8 cellular contexts compared by ENCODE assay signal in genomic region chr12:95117178-95117599, GRCh38. TPM values are rescaled to one million over a fixed set of nuclear protein-coding genes. Genes with fewer than 3 reads are reported as not detected.
A peak's percentile ranks its signal among the peaks of the same experiment; 100 is the strongest.
DNase-seq lines count a peak whose midpoint lies in the region; ATAC-seq and TF ChIP-seq lines count a peak whose summit lies in the region.

No MANE protein-coding gene starts in this region.

- in situ Hi-C loops in Caki2 (cut with HindIII; ENCODE audit: low pct_unique_long_range_greater_than_20kb, low sequenced_read_pairs): loop anchor here (25.0 kb wide), 1 partner anchor 95 kb away; the partner anchor contains the start of genes FGD6 and VEZT

- no peak overlapping the region for H2AFZ ChIP-seq in neural cell (ENCODE audit: low read depth, low read length)

- H3F3A ChIP-seq in neural cell (ENCODE audit: insufficient read depth, low read length, poor library complexity, severe bottlenecking): no peaks in the 10 kb centered on the region

- TF ChIP-seq EP300 in neural cell (conservative IDR thresholded peaks at IDR 0.05; ENCODE audit: poor library complexity, severe bottlenecking): no peak

- no peak overlapping the region for H3K4me3 ChIP-seq in neural cell (ENCODE audit: low read length)
- H3K4me3 ChIP-seq in thyroid gland (replicated peaks in 1 of 3): no peak overlapping the region

- peak; percentile 80 for TF ChIP-seq RAD21 in neural cell (conservative IDR thresholded peaks at IDR 0.05)

- no peaks in the 10 kb centered on the region for H3K9me3 ChIP-seq in neural cell (ENCODE audit: low read length)
- H3K9me3 ChIP-seq in thyroid gland: no peaks in the 10 kb centered on the region

- DNase-seq in Caki2 (ENCODE audit: low read depth): peak; percentile 85
- peak; percentile 29 for DNase-seq in HuH-7.5 (ENCODE audit: low spot score)
- peak; percentile 84 for DNase-seq in OCI-M1 (lab: John Stamatoyannopoulos, UW)
- peak; percentile 32 for DNase-seq in activated T-cell treated with anti-CD3 and anti-CD28 coated beads, Interleukin-2, amount 50 U/mL, for 24 hours
- peak; percentile 65 for DNase-seq in fibroblast of gingiva (ENCODE audit: low read depth)
- DNase-seq in thyroid gland: peak; percentile 69 to 77

- H3K27me3 Mint-ChIP-seq in activated T-cell treated with anti-CD3 and anti-CD28 coated beads, Interleukin-2, amount 50 U/mL, for 24 hours: no peaks in the 10 kb centered on the region

- H3K9me3 Mint-ChIP-seq in activated T-cell treated with anti-CD3 and anti-CD28 coated beads, Interleukin-2, amount 50 U/mL, for 24 hours: no peaks in the 10 kb centered on the region

- TF ChIP-seq CTCF in neural cell (IDR thresholded peaks at IDR 0.05; ENCODE audit: poor library complexity, severe bottlenecking): peak; percentile 80
- peak; percentile 15 to 93 (median 70) for TF ChIP-seq CTCF in thyroid gland (IDR thresholded peaks at IDR 0.05)

- ATAC-seq in GM19467 (IDR thresholded peaks at IDR 0.05; ENCODE audit: unreplicated experiment): peak; percentile 75

- no peaks in the 10 kb centered on the region for H3K79me2 ChIP-seq in neural cell (replicated peaks; ENCODE audit: insufficient read depth, low read length)

- no peaks in the 10 kb centered on the region for H3K36me3 Mint-ChIP-seq in activated T-cell treated with anti-CD3 and anti-CD28 coated beads, Interleukin-2, amount 50 U/mL, for 24 hours (ENCODE audit: low read depth)

- H3K9ac ChIP-seq in neural cell (ENCODE audit: low read length): no peak overlapping the region

- H3K4me3 Mint-ChIP-seq in activated T-cell treated with anti-CD3 and anti-CD28 coated beads, Interleukin-2, amount 50 U/mL, for 24 hours: no peak overlapping the region

- no peak overlapping the region for H3K4me2 ChIP-seq in neural cell (ENCODE audit: low read length)

- WGBS in thyroid gland, 2 donors: 10 to 30% methylated on average over 2 of the region's 2 CpGs

- H3K27ac ChIP-seq in neural cell (ENCODE audit: low read length) (no peak overlapping the region), thyroid gland (peak overlapping the region in 2 of 3 donors; percentile 71 to 86)

- no peaks in the 10 kb centered on the region for H4K20me1 ChIP-seq in neural cell (ENCODE audit: insufficient read depth)

- H3K27me3 ChIP-seq in neural cell (ENCODE audit: insufficient read depth, low read depth, low read length): no peaks in the 10 kb centered on the region
- H3K27me3 ChIP-seq in thyroid gland: no peaks in the 10 kb centered on the region

- H3K4me1 ChIP-seq in thyroid gland: peaks cover 18 to 28% of the 10 kb centered on the region in 2 donors

- intact Hi-C loops in thyroid gland (cut with DNase I): loop anchor here (2.0 to 10.0 kb wide), 3 partner anchors 100 to 418 kb away; partner anchors contain the start of genes FGD6 and VEZT

- H3K36me3 ChIP-seq in neural cell (ENCODE audit: insufficient read depth, low read length) (no peaks in the 10 kb centered on the region), thyroid gland (no peaks in the 10 kb centered on the region)

- TF ChIP-seq POLR2A in thyroid gland (IDR thresholded peaks at IDR 0.05): no peak

- peaks cover 4% of the 10 kb centered on the region for H3K4me1 Mint-ChIP-seq in activated T-cell treated with anti-CD3 and anti-CD28 coated beads, Interleukin-2, amount 50 U/mL, for 24 hours (ENCODE audit: low read depth)

- no peaks in the 10 kb centered on the region for H3K9me2 ChIP-seq in neural cell (ENCODE audit: insufficient read depth, low read length)

- no peak overlapping the region for H3K27ac Mint-ChIP-seq in activated T-cell treated with anti-CD3 and anti-CD28 coated beads, Interleukin-2, amount 50 U/mL, for 24 hours

TF ChIP-seq in neural cell, 6 proteins besides CTCF, POLR2A, EP300 and RAD21:
- TF ChIP-seq SMC3 (conservative IDR thresholded peaks at IDR 0.05; ENCODE audit: poor library complexity): peak; percentile 93
- TF ChIP-seq, protein P1, sequence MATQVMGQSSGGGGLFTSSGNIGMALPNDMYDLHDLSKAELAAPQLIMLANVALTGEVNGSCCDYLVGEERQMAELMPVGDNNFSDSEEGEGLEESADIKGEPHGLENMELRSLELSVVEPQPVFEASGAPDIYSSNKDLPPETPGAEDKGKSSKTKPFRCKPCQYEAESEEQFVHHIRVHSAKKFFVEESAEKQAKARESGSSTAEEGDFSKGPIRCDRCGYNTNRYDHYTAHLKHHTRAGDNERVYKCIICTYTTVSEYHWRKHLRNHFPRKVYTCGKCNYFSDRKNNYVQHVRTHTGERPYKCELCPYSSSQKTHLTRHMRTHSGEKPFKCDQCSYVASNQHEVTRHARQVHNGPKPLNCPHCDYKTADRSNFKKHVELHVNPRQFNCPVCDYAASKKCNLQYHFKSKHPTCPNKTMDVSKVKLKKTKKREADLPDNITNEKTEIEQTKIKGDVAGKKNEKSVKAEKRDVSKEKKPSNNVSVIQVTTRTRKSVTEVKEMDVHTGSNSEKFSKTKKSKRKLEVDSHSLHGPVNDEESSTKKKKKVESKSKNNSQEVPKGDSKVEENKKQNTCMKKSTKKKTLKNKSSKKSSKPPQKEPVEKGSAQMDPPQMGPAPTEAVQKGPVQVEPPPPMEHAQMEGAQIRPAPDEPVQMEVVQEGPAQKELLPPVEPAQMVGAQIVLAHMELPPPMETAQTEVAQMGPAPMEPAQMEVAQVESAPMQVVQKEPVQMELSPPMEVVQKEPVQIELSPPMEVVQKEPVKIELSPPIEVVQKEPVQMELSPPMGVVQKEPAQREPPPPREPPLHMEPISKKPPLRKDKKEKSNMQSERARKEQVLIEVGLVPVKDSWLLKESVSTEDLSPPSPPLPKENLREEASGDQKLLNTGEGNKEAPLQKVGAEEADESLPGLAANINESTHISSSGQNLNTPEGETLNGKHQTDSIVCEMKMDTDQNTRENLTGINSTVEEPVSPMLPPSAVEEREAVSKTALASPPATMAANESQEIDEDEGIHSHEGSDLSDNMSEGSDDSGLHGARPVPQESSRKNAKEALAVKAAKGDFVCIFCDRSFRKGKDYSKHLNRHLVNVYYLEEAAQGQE (IDR thresholded peaks at IDR 0.05; ENCODE audit: borderline replicate concordance): no peak

RNA-seq across cellular contexts. Expression of gene NR2C1, which starts 43.8 kb away (rescaled TPM):
- total RNA-seq in Caki2 (2014; rRNA removed; shearing (Covaris generic); ENCODE audit: low replicate concordance): 23.0 and 25.4 TPM in 2 replicates
- 117 and 137 TPM in 2 replicates for polyA plus RNA-seq in neural cell
- polyA minus RNA-seq in neural cell: 77.9 and 87.1 TPM in 2 replicates
- total RNA-seq in thyroid gland: 100 to 1,000 TPM in 2 of 4 donors, 10 to 100 TPM in 2; 69.6 to 248 (median 103) TPM

Comparison
In these comparisons a context has a peak if more than half of its experiments do, and no peak if none do; other contexts are left out.
1. DNase-seq: peak in every context shown above with its lines; median percentile 85 in Caki2; 84 in OCI-M1; 73 in thyroid gland; 65 in fibroblast of gingiva; 32 in activated T-cell treated with anti-CD3 and anti-CD28 coated beads, Interleukin-2, amount 50 U/mL, for 24 hours; 29 in HuH-7.5.